In genomic region chr16:9480503-9480902, GRCh38 we compare ENCODE assay signal across 35 cellular contexts.
"Had no signal": no experiment of that assay in that cellular context is flagged by ENCODE, and none has a peak within 500 bp of the region (broad histone marks: within the 10 kb centered on the region; RNA-seq: fewer than 3 reads in every experiment).

No MANE protein-coding gene starts in this region.

- H3K9me3 ChIP-seq: MG63 had no signal

- H3K36me3 ChIP-seq: MG63 had no signal

- DNase-seq: Karpas-422, Kasumi-1, MG63, MM.1S, MV-4-11, NCI-H1048, NCI-H1092, NCI-H1092 treated with DMSO at 0.1 percent for 48 hours, NCI-H1105, NCI-H1105 treated with DMSO at 0.1 percent for 48 hours, NCI-H1417, NCI-H1417 treated with DMSO at 0.1 percent for 48 hours, NCI-H1436, NCI-H1436 treated with DMSO at 0.1 percent for 48 hours, NCI-H146, NCI-H1694, NCI-H1694 treated with DMSO at 0.1 percent for 48 hours, NCI-H187, NCI-H187 treated with DMSO at 0.1 percent for 48 hours, NCI-H1930, NCI-H2029, NCI-H2029 treated with DMSO at 0.1 percent for 48 hours, NCI-H2081, NCI-H2081 treated with DMSO at 0.1 percent for 48 hours, NCI-H2107, NCI-H2171, NCI-H2171 treated with DMSO at 0.1 percent for 48 hours, NCI-H2227 treated with DMSO at 0.1 percent for 48 hours, NCI-H226, NCI-H345, NCI-H446, NCI-H446 treated with DMSO at 0.1 percent for 48 hours, NCI-H510A, NCI-H510A treated with DMSO at 0.1 percent for 48 hours, NCI-H524 had no signal

- H3K4me3 ChIP-seq: MG63 had no signal

- H3K27me3 ChIP-seq: MG63 had no signal
